ENCODE assay signal across 9 cellular contexts in genomic region chr1:51728611-51729155, GRCh38.
DNase-seq lines count a peak whose midpoint lies in the region; ATAC-seq, FAIRE-seq and TF ChIP-seq lines count a peak whose summit lies in the region.
"Had no signal": no experiment of that assay in that cellular context is flagged by ENCODE, and none has a peak within 500 bp of the region (broad histone marks: within the 10 kb centered on the region; RNA-seq: fewer than 3 reads in every experiment).

No MANE protein-coding gene starts in this region.

- FAIRE-seq in frontal cortex (lab: Jason Lieb, UNC): no peak

- H3K4me3 ChIP-seq in spleen: peak overlapping the region; percentile 55 to 79 (median 67)

- peak overlapping the region; percentile 16 to 92 (median 88) for H3K27ac ChIP-seq in spleen
- H3K27ac ChIP-seq: 22Rv1 had no signal

- no peaks in the 10 kb centered on the region for H3K36me3 ChIP-seq in spleen

- H3K36me3 Mint-ChIP-seq in T-helper 17 cell (ENCODE audit: low read depth) (peaks cover 5% of the 10 kb centered on the region), glutamatergic neuron (ENCODE audit: unreplicated experiment) (no peaks in the 10 kb centered on the region)

- intact Hi-C loops in spleen (cut with DNase I; ENCODE audit: low total_unique reads): no loop called here

- peaks cover 27% of the 10 kb centered on the region for H3K4me1 Mint-ChIP-seq in T-helper 17 cell
- peaks cover 8% of the 10 kb centered on the region for H3K4me1 Mint-ChIP-seq in glutamatergic neuron (ENCODE audit: low read depth, unreplicated experiment)

- no peak for TF ChIP-seq CTCF in glutamatergic neuron (IDR thresholded peaks at IDR 0.05; ENCODE audit: partially characterized antibody, unreplicated experiment)
- no peak for TF ChIP-seq CTCF in spleen (IDR thresholded peaks at IDR 0.05 in 8 of 11, conservative IDR thresholded peaks at IDR 0.05 in 3 of 11)

- WGBS in spleen, 5 donors: 43 to 52% (median 46%) methylated on average over 12 of the region's 12 CpGs

- DNase-seq in DMS 273 (lab: John Stamatoyannopoulos, UW; ENCODE audit: unreplicated experiment) (peak; percentile 54), DMS 273 treated with DMSO at 0.1 percent for 48 hours (lab: John Stamatoyannopoulos, UW) (no peak), T-helper 17 cell (no peak), glutamatergic neuron (no peak), spleen (peak; percentile 79), mesenteric fat pad (ENCODE audit: low spot score) (no peak), frontal cortex (ENCODE audit: low spot score in 2 of 2) (no peak)

- H3K27ac Mint-ChIP-seq in T-helper 17 cell: peak overlapping the region; percentile 89
- peak overlapping the region; percentile 30 for H3K27ac Mint-ChIP-seq in glutamatergic neuron (ENCODE audit: unreplicated experiment)

- no peaks in the 10 kb centered on the region for H3K27me3 ChIP-seq in spleen (replicated peaks in 1 of 7)

- peaks cover 5 to 70% (median 33%) of the 10 kb centered on the region in 6 donors for H3K4me1 ChIP-seq in spleen

- H3K4me3 Mint-ChIP-seq in T-helper 17 cell (peak overlapping the region; percentile 95), glutamatergic neuron (ENCODE audit: unreplicated experiment) (peak overlapping the region; percentile 86)

- ATAC-seq in T-helper 17 cell: no peak
- no peak for ATAC-seq in HG03108 (IDR thresholded peaks at IDR 0.05; ENCODE audit: unreplicated experiment)

- H3K27me3 Mint-ChIP-seq in T-helper 17 cell (no peaks in the 10 kb centered on the region), glutamatergic neuron (ENCODE audit: unreplicated experiment) (peaks cover 5% of the 10 kb centered on the region)

- H3K9me3 Mint-ChIP-seq in glutamatergic neuron (ENCODE audit: unreplicated experiment): no peaks in the 10 kb centered on the region

- TF ChIP-seq POLR2A in spleen (IDR thresholded peaks at IDR 0.05): no peak

- H3K9me3 ChIP-seq in T-helper 17 cell (ENCODE audit: control insufficient read depth, low read length, poor library complexity, severe bottlenecking) (no peaks in the 10 kb centered on the region), spleen (no peaks in the 10 kb centered on the region)

Comparison
In these comparisons a context has a peak if more than half of its experiments do, and no peak if none do; other contexts are left out.
1. DNase-seq: peak in DMS 273 (single experiment) and spleen (single experiment); none in DMS 273 treated with DMSO at 0.1 percent for 48 hours (single experiment), T-helper 17 cell (0 of 3), glutamatergic neuron (single experiment), mesenteric fat pad (single experiment) and frontal cortex (0 of 2).